Comparison of ENCODE assay signal across 1 cellular context in genomic region chr19:1408300-1409203, GRCh38.
A peak's percentile ranks its signal among the peaks of the same experiment; 100 is the strongest.
TF ChIP-seq lines count a peak whose summit lies in the region.

No MANE protein-coding gene starts in this region.

TF ChIP-seq in HepG2, 621 proteins besides CTCF, POLR2A, EP300 and RAD21 (continued from another document):
- TF ChIP-seq ZFP91 (CRISPR knock-in tag; IDR thresholded peaks at IDR 0.05; ENCODE audit: borderline replicate concordance) (peak; percentile 26; the same call in 1 of the 2 replicates), ZNF33B (CRISPR knock-in tag; IDR thresholded peaks at IDR 0.05) (no peak), ZFP36 (IDR thresholded peaks at IDR 0.05; ENCODE audit: borderline replicate concordance, low read depth, low read length, partially characterized antibody) (no peak), SIN3A (IDR thresholded peaks at IDR 0.05; ENCODE audit: borderline replicate concordance, low read depth, low read length) (0 out of 2 replicates have a peak, but pooled peaks have one; percentile 10), CBX2 (IDR thresholded peaks at IDR 0.05; ENCODE audit: low read depth, low read length) (no peak), CBX2 (CRISPR knock-in tag; IDR thresholded peaks at IDR 0.05; ENCODE audit: low read depth) (no peak), CHD4 (IDR thresholded peaks at IDR 0.05; ENCODE audit: borderline replicate concordance, low read length) (no peak), PREB (CRISPR knock-in tag; IDR thresholded peaks at IDR 0.05) (no peak), ZNF577 (CRISPR knock-in tag; IDR thresholded peaks at IDR 0.05; ENCODE audit: borderline replicate concordance, low read depth) (no peak), ZNF274 (CRISPR knock-in tag; IDR thresholded peaks at IDR 0.05) (no peak), SSRP1 (CRISPR knock-in tag; IDR thresholded peaks at IDR 0.05) (no peak), BCLAF1 (IDR thresholded peaks at IDR 0.05) (no peak), ZNF546 (CRISPR knock-in tag; conservative IDR thresholded peaks at IDR 0.05) (peak; percentile 45), CSRNP1 (CRISPR knock-in tag; IDR thresholded peaks at IDR 0.05) (no peak; the same call in 1 of the 2 replicates), ZNF557 (CRISPR knock-in tag; IDR thresholded peaks at IDR 0.05) (no peak), ZNF784 (CRISPR knock-in tag; IDR thresholded peaks at IDR 0.05; ENCODE audit: borderline replicate concordance) (no peak), ATAD3A (CRISPR knock-in tag; IDR thresholded peaks at IDR 0.05) (no peak)
- TF ChIP-seq, protein P1, sequence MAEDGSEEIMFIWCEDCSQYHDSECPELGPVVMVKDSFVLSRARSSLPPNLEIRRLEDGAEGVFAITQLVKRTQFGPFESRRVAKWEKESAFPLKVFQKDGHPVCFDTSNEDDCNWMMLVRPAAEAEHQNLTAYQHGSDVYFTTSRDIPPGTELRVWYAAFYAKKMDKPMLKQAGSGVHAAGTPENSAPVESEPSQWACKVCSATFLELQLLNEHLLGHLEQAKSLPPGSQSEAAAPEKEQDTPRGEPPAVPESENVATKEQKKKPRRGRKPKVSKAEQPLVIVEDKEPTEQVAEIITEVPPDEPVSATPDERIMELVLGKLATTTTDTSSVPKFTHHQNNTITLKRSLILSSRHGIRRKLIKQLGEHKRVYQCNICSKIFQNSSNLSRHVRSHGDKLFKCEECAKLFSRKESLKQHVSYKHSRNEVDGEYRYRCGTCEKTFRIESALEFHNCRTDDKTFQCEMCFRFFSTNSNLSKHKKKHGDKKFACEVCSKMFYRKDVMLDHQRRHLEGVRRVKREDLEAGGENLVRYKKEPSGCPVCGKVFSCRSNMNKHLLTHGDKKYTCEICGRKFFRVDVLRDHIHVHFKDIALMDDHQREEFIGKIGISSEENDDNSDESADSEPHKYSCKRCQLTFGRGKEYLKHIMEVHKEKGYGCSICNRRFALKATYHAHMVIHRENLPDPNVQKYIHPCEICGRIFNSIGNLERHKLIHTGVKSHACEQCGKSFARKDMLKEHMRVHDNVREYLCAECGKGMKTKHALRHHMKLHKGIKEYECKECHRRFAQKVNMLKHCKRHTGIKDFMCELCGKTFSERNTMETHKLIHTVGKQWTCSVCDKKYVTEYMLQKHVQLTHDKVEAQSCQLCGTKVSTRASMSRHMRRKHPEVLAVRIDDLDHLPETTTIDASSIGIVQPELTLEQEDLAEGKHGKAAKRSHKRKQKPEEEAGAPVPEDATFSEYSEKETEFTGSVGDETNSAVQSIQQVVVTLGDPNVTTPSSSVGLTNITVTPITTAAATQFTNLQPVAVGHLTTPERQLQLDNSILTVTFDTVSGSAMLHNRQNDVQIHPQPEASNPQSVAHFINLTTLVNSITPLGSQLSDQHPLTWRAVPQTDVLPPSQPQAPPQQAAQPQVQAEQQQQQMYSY (CRISPR knock-in tag; IDR thresholded peaks at IDR 0.05) = no peak
